In the genomic region with DNA sequence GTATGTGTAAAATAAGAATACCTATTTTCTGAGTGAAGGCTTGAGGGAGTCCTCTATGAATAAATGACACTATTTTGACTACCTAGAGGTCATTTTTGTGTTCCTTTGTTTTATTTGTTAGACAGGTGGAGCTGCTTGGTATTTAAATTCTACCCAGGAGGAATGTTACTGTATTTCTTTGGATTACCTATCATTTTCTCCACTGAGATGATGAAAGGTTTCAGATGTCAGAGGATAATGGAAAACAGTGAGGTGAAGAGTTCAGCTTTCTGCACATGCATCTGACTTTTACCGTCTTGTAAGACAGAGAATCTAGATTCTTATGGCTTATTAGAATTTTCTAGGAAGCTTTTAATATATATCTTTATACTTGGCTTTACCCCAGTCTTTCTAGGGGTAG, we compare ENCODE assay signal across 20 cellular contexts.
"Had no signal": no experiment of that assay in that cellular context is flagged by ENCODE, and none has a peak within 500 bp of the region (broad histone marks: within the 10 kb centered on the region; RNA-seq: fewer than 3 reads in every experiment).

No MANE protein-coding gene starts in this region.

- H3K9me3 ChIP-seq: MG63, Peyer's patch, SJCRH30 had no signal

- H3K36me3 ChIP-seq: MG63, Peyer's patch, SJCRH30 had no signal

- H3K27me3 ChIP-seq: MG63, Peyer's patch, SJCRH30 had no signal

- DNase-seq: IMR-90, Karpas-422, KG1, MG63, NCI-H1092, NCI-H1105 treated with DMSO at 0.1 percent for 48 hours, NCI-H1417 treated with DMSO at 0.1 percent for 48 hours, NCI-H1694, NCI-H187 treated with DMSO at 0.1 percent for 48 hours, NCI-H2029 treated with DMSO at 0.1 percent for 48 hours, NCI-H345, NCI-H446 treated with DMSO at 0.1 percent for 48 hours, NCI-H510A treated with DMSO at 0.1 percent for 48 hours, NCI-H526 treated with DMSO at 0.1 percent for 48 hours, NCI-H774, PC-3, Peyer's patch, SHP77 treated with DMSO at 0.1 percent for 48 hours, SJCRH30, T-helper 1 cell had no signal

- H3K4me1 ChIP-seq: Peyer's patch, SJCRH30 had no signal

- H3K27ac ChIP-seq: Peyer's patch, SJCRH30 had no signal

- H3K4me3 ChIP-seq: MG63, Peyer's patch, SJCRH30 had no signal
